8 cellular contexts compared by ENCODE assay signal in the genomic region with DNA sequence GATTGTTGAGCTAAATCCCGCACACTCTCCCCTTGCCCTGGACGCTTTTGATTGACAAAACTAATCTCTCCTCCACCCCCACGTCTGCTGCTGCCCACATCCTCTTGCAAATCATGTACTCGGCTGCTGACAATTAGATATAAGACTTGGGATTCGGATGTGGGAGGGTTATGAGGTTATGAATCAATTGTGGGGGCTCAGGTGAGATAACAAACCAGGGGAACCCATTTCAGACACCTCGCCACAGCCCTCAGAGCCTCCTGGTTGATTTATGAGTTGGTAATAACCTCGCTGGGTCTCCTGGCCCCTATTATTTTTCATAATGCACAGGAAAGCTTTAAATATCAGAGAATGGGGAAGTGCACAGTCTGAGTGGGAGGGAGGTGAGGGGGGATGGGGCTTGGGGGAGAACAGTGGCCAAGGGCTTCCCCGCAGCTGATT.
DNase-seq lines count a peak whose midpoint lies in the region; ATAC-seq and TF ChIP-seq lines count a peak whose summit lies in the region.

No MANE protein-coding gene starts in this region.

- TF ChIP-seq CTCF in GM13977 (IDR thresholded peaks at IDR 0.05; ENCODE audit: extremely low read depth, insufficient read depth, missing control alignments) (no peak), OCI-LY7 (conservative IDR thresholded peaks at IDR 0.05; ENCODE audit: low read length) (no peak), A673 (conservative IDR thresholded peaks at IDR 0.05; ENCODE audit: low read depth, low read length) (no peak), SK-N-SH (IDR thresholded peaks at IDR 0.05) (no peak), type B pancreatic cell (conservative IDR thresholded peaks at IDR 0.05) (no peak)

- H4K20me1 ChIP-seq in OCI-LY7 (ENCODE audit: insufficient read depth, low read length) (no peaks in the 10 kb centered on the region), SK-N-SH (ENCODE audit: insufficient read depth) (no peaks in the 10 kb centered on the region)

- no peak for TF ChIP-seq RAD21 in SK-N-SH (IDR thresholded peaks at IDR 0.05; ENCODE audit: low read length)

- TF ChIP-seq EP300 in SK-N-SH (IDR thresholded peaks at IDR 0.05; ENCODE audit: borderline replicate concordance in 1 of 2, low read depth in 1 of 2, low read length in 1 of 2), result no peak

- H3F3A ChIP-seq in SK-N-SH (replicated peaks; ENCODE audit: insufficient read depth), result no peaks in the 10 kb centered on the region

- H3K27ac ChIP-seq in OCI-LY7 (ENCODE audit: low read depth, low read length, poor library complexity, severe bottlenecking), result no peak overlapping the region
- H3K27ac ChIP-seq in A673 (ENCODE audit: low read depth, low read length, poor library complexity, severe bottlenecking), result no peak overlapping the region
- no peak overlapping the region for H3K27ac ChIP-seq in SK-N-SH (ENCODE audit: low read depth in 2 of 2, low read length in 1 of 2)

- 30% methylated on average over 8 of the region's 8 CpGs for WGBS in SK-N-SH (ENCODE audit: low lambda C conversion rate)

- no peaks in the 10 kb centered on the region for H3K36me3 Mint-ChIP-seq in activated naive CD4-positive, alpha-beta T cell treated with anti-CD3 and anti-CD28 coated beads, Interleukin-2, amount 50 U/mL, for 24 hours
- no peaks in the 10 kb centered on the region for H3K36me3 Mint-ChIP-seq in type B pancreatic cell

- H3K9ac ChIP-seq in SK-N-SH, result no peak overlapping the region

- no TSS peak for BruUV-seq in OCI-LY7 (replicated peaks; lab: Mats Ljungman, UMichigan)
- BruUV-seq in A673 (replicated peaks; lab: Mats Ljungman, UMichigan), result no TSS peak

- no peak for ATAC-seq in HG03039 (IDR thresholded peaks at IDR 0.05; ENCODE audit: unreplicated experiment)

- no peaks in the 10 kb centered on the region for H3K9me3 Mint-ChIP-seq in activated naive CD4-positive, alpha-beta T cell treated with anti-CD3 and anti-CD28 coated beads, Interleukin-2, amount 50 U/mL, for 24 hours
- H3K9me3 Mint-ChIP-seq in type B pancreatic cell, result no peaks in the 10 kb centered on the region

- H3K4me1 Mint-ChIP-seq in activated naive CD4-positive, alpha-beta T cell treated with anti-CD3 and anti-CD28 coated beads, Interleukin-2, amount 50 U/mL, for 24 hours, result peaks cover 48% of the 10 kb centered on the region
- peaks cover 2% of the 10 kb centered on the region for H3K4me1 Mint-ChIP-seq in type B pancreatic cell (ENCODE audit: unreplicated experiment)

- no peak overlapping the region for H3K27ac Mint-ChIP-seq in activated naive CD4-positive, alpha-beta T cell treated with anti-CD3 and anti-CD28 coated beads, Interleukin-2, amount 50 U/mL, for 24 hours
- H3K27ac Mint-ChIP-seq in type B pancreatic cell, result no peak overlapping the region

- no peaks in the 10 kb centered on the region for H3K79me2 ChIP-seq in OCI-LY7 (ENCODE audit: insufficient read depth, low read depth, low read length)
- H3K79me2 ChIP-seq in SK-N-SH (ENCODE audit: insufficient read depth), result no peaks in the 10 kb centered on the region

- H3K4me1 ChIP-seq in OCI-LY7 (ENCODE audit: insufficient read depth, low read length, poor library complexity, severe bottlenecking) (peaks cover 14% of the 10 kb centered on the region), A673 (ENCODE audit: insufficient read depth, low read length, poor library complexity, severe bottlenecking) (peaks cover 4% of the 10 kb centered on the region), SK-N-SH (ENCODE audit: control insufficient read depth in 1 of 2, insufficient read depth in 2 of 2, low read depth in 1 of 2, low read length in 1 of 2) (no peaks in the 10 kb centered on the region)

- no peaks in the 10 kb centered on the region for H3K27me3 Mint-ChIP-seq in activated naive CD4-positive, alpha-beta T cell treated with anti-CD3 and anti-CD28 coated beads, Interleukin-2, amount 50 U/mL, for 24 hours
- H3K27me3 Mint-ChIP-seq in type B pancreatic cell, result peaks cover 15% of the 10 kb centered on the region

- in situ Hi-C loops in GM13977 (cut with MboI; ENCODE audit: low pct_unique_long_range_greater_than_20kb, low sequenced_read_pairs, unreplicated experiment), result no loop called here

- peak overlapping the region; percentile 85 for H2AFZ ChIP-seq in OCI-LY7 (ENCODE audit: low read length)
- no peak overlapping the region for H2AFZ ChIP-seq in SK-N-SH (ENCODE audit: low read depth)

- no peaks in the 10 kb centered on the region for H3K36me3 ChIP-seq in OCI-LY7 (ENCODE audit: insufficient read depth, low read length)
- no peaks in the 10 kb centered on the region for H3K36me3 ChIP-seq in A673 (ENCODE audit: insufficient read depth, low read length, poor library complexity, severe bottlenecking)
- no peaks in the 10 kb centered on the region for H3K36me3 ChIP-seq in SK-N-SH (replicated peaks in 1 of 2; ENCODE audit: control insufficient read depth in 1 of 2, insufficient read depth in 2 of 2, low read length in 1 of 2)

- no peaks in the 10 kb centered on the region for H3K27me3 ChIP-seq in A673 (replicated peaks; ENCODE audit: insufficient read depth, low read depth, low read length, poor library complexity)
- peaks cover 1% of the 10 kb centered on the region; the same call in 1 of the 2 replicates for H3K27me3 ChIP-seq in SK-N-SH (ENCODE audit: insufficient read depth)

- H3K4me2 ChIP-seq in OCI-LY7 (ENCODE audit: low read length) (peak overlapping the region; percentile 61), SK-N-SH (no peak overlapping the region)

- intact Hi-C loops in OCI-LY7 (cut with micrococcal nuclease; ENCODE audit: unreplicated experiment) (no loop called here), A673 (cut with micrococcal nuclease; ENCODE audit: unreplicated experiment) (no loop called here)

- DNase-seq in GM13977 (ENCODE audit: low spot score), result peak; percentile 30
- DNase-seq in OCI-LY7 (ENCODE audit: low spot score), result peak; percentile 20
- peak; percentile 38 for DNase-seq in stimulated activated CD4-positive, alpha-beta T cell treated with anti-CD3 and anti-CD28 coated beads, Interleukin-4, amount 100 ng/mL, for 24 hours
- no peak for DNase-seq in A673 (ENCODE audit: low spot score)
- DNase-seq in SK-N-SH, result no peak
- DNase-seq in type B pancreatic cell (ENCODE audit: extremely low spot score, unreplicated experiment), result no peak

- no peaks in the 10 kb centered on the region for H3K9me2 ChIP-seq in OCI-LY7 (ENCODE audit: insufficient read depth, low read length)
- no peaks in the 10 kb centered on the region for H3K9me2 ChIP-seq in SK-N-SH

- H3K4me3 ChIP-seq in OCI-LY7 (ENCODE audit: low read depth, low read length, poor library complexity, severe bottlenecking) (peak overlapping the region; percentile 24), A673 (ENCODE audit: low read depth, low read length, poor library complexity, severe bottlenecking) (no peak overlapping the region), SK-N-SH (ENCODE audit: low read depth in 2 of 2, low read length in 1 of 2) (no peak overlapping the region)

- H3K4me3 Mint-ChIP-seq in activated naive CD4-positive, alpha-beta T cell treated with anti-CD3 and anti-CD28 coated beads, Interleukin-2, amount 50 U/mL, for 24 hours, result peak overlapping the region; percentile 59
- no peak overlapping the region for H3K4me3 Mint-ChIP-seq in type B pancreatic cell

- H3K9me3 ChIP-seq in OCI-LY7 (ENCODE audit: low read length), result no peaks in the 10 kb centered on the region
- no peaks in the 10 kb centered on the region for H3K9me3 ChIP-seq in A673 (ENCODE audit: low read depth, low read length, poor library complexity, severe bottlenecking)
- H3K9me3 ChIP-seq in SK-N-SH, result no peaks in the 10 kb centered on the region

- POLR2A ChIA-PET in OCI-LY7 (lab: Charles Lee) (interaction anchor here (1.2 kb wide), 1 partner anchor 9 kb away, joined by 4 read pairs; no protein-coding TSS in a partner anchor), A673 (lab: Charles Lee; ENCODE audit: low non-redundant PET) (no interaction called here), SK-N-SH (lab: Yijun Ruan, JAX) (no interaction called here)

- CTCF ChIA-PET in OCI-LY7 (lab: Charles Lee; ENCODE audit: unreplicated experiment), result no interaction called here
- CTCF ChIA-PET in A673 (lab: Charles Lee), result no interaction called here
- CTCF ChIA-PET in SK-N-SH (lab: Yijun Ruan, JAX), result no interaction called here

TF ChIP-seq in SK-N-SH, 30 proteins besides CTCF, POLR2A, EP300 and RAD21 (continues in another document):
- no peak for TF ChIP-seq CHD2 (IDR thresholded peaks at IDR 0.05; ENCODE audit: low read length, partially characterized antibody)
- TF ChIP-seq, protein P1, sequence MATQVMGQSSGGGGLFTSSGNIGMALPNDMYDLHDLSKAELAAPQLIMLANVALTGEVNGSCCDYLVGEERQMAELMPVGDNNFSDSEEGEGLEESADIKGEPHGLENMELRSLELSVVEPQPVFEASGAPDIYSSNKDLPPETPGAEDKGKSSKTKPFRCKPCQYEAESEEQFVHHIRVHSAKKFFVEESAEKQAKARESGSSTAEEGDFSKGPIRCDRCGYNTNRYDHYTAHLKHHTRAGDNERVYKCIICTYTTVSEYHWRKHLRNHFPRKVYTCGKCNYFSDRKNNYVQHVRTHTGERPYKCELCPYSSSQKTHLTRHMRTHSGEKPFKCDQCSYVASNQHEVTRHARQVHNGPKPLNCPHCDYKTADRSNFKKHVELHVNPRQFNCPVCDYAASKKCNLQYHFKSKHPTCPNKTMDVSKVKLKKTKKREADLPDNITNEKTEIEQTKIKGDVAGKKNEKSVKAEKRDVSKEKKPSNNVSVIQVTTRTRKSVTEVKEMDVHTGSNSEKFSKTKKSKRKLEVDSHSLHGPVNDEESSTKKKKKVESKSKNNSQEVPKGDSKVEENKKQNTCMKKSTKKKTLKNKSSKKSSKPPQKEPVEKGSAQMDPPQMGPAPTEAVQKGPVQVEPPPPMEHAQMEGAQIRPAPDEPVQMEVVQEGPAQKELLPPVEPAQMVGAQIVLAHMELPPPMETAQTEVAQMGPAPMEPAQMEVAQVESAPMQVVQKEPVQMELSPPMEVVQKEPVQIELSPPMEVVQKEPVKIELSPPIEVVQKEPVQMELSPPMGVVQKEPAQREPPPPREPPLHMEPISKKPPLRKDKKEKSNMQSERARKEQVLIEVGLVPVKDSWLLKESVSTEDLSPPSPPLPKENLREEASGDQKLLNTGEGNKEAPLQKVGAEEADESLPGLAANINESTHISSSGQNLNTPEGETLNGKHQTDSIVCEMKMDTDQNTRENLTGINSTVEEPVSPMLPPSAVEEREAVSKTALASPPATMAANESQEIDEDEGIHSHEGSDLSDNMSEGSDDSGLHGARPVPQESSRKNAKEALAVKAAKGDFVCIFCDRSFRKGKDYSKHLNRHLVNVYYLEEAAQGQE (IDR thresholded peaks at IDR 0.05; ENCODE audit: low read depth, low read length), result no peak

Comparison
In these comparisons a context has a peak if more than half of its experiments do, and no peak if none do; other contexts are left out.
1. DNase-seq: peak in GM13977 (single experiment), OCI-LY7 (single experiment) and stimulated activated CD4-positive, alpha-beta T cell treated with anti-CD3 and anti-CD28 coated beads, Interleukin-4, amount 100 ng/mL, for 24 hours (single experiment); none in A673 (single experiment), SK-N-SH (single experiment) and type B pancreatic cell (single experiment).